13 cellular contexts compared by ENCODE assay signal in the genomic region with DNA sequence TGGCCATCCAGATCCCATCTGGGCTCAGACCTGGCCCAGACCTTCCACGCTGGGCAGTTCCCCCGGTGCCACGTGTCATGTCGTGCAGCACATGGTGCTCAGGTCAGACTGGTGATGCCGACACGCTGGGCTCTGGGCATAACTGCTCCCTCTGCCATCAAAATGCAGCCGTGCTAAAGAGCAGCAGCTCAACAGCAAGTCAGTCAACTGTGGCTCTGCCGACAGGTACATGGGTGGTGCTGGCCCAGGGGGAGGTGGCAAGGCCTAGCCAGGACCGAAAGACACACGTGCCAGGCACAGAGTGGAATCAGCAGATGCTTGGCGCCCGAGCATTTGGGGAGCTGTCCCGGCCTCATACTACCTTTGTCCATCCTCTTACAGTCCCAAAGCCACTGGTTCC. TPM values are rescaled to one million over a fixed set of nuclear protein-coding genes. Genes with fewer than 3 reads are reported as not detected.
DNase-seq lines count a peak whose midpoint lies in the region; ATAC-seq and TF ChIP-seq lines count a peak whose summit lies in the region.
"Had no signal": no experiment of that assay in that cellular context is flagged by ENCODE, and none has a peak within 500 bp of the region (broad histone marks: within the 10 kb centered on the region; RNA-seq: fewer than 3 reads in every experiment).

No MANE protein-coding gene starts in this region.

- no peaks in the 10 kb centered on the region for H3K9me3 ChIP-seq in PC-9 (ENCODE audit: insufficient read depth, low read depth)
- no peaks in the 10 kb centered on the region for H3K9me3 ChIP-seq in skeletal muscle satellite cell (replicated peaks; ENCODE audit: low read length)
- H3K9me3 ChIP-seq: testis had no signal

- no peaks in the 10 kb centered on the region for H3K9me2 ChIP-seq in PC-9 (ENCODE audit: insufficient read depth)

- no TSS peak for BruUV-seq in PC-9 (replicated peaks; lab: Mats Ljungman, UMichigan)

- peaks cover 21% of the 10 kb centered on the region; the same call in 1 of the 2 replicates for H3K36me3 ChIP-seq in PC-9 (ENCODE audit: low read depth)
- H3K36me3 ChIP-seq in skeletal muscle satellite cell (ENCODE audit: insufficient read depth, low read length), result peaks cover 27% of the 10 kb centered on the region

- no peak overlapping the region; the same call in 1 of the 2 replicates for H3K4me3 ChIP-seq in PC-9
- peak overlapping the region; percentile 15 for H3K4me3 ChIP-seq in skeletal muscle satellite cell (ENCODE audit: low read length)

- H4K20me1 ChIP-seq in PC-9 (ENCODE audit: insufficient read depth), result no peaks in the 10 kb centered on the region; the same call in 1 of the 2 replicates

- peak overlapping the region; percentile 96 for H3K9ac ChIP-seq in skeletal muscle satellite cell (ENCODE audit: low read depth, low read length)

- no peak for ATAC-seq in left ventricle myocardium superior
- ATAC-seq in HG03378 (IDR thresholded peaks at IDR 0.05; ENCODE audit: unreplicated experiment), result no peak
- ATAC-seq: left lobe of liver had no signal

- H3K27me3 ChIP-seq in PC-9 (ENCODE audit: insufficient read depth, low read depth) (no peaks in the 10 kb centered on the region), skeletal muscle satellite cell (ENCODE audit: control insufficient read depth, insufficient read depth, low read length) (no peaks in the 10 kb centered on the region)
- H3K27me3 ChIP-seq: testis had no signal

- TF ChIP-seq CTCF in PC-9 (conservative IDR thresholded peaks at IDR 0.05), result no peak

- no peak overlapping the region for H2AFZ ChIP-seq in PC-9

- peaks cover 9% of the 10 kb centered on the region; the same call in 1 of the 2 replicates for H3F3A ChIP-seq in PC-9 (ENCODE audit: insufficient read depth, low read depth)

- no peak overlapping the region for H3K27ac ChIP-seq in PC-9
- H3K27ac ChIP-seq: testis had no signal

- peak overlapping the region; percentile 88 for H3K4me2 ChIP-seq in PC-9
- peak overlapping the region; percentile 89 for H3K4me2 ChIP-seq in skeletal muscle satellite cell (ENCODE audit: low read length)

- H3K4me1 ChIP-seq in PC-9 (replicated peaks; ENCODE audit: insufficient read depth), result peaks cover 13% of the 10 kb centered on the region; the same call in 1 of the 2 replicates
- H3K4me1 ChIP-seq in skeletal muscle satellite cell (ENCODE audit: control insufficient read depth, insufficient read depth, low read length), result peaks cover 12% of the 10 kb centered on the region

- DNase-seq in activated effector memory CD4-positive, alpha-beta T cell treated with anti-CD3 and anti-CD28 coated beads, Interleukin-2, amount 50 U/mL, for 16 hours, result peak; percentile 61
- no peak for DNase-seq in activated effector memory CD4-positive, alpha-beta T cell treated with Interleukin-2 at 50 U/mL for 16 hours
- no peak for DNase-seq in PC-9
- DNase-seq in left ventricle myocardium superior, result peak; percentile 27
- DNase-seq in pons (ENCODE audit: low spot score), result no peak
- DNase-seq in NK-92 (lab: John Stamatoyannopoulos, UW; ENCODE audit: unreplicated experiment), result no peak
- DNase-seq: activated CD4-positive, CD25-positive, alpha-beta regulatory T cell; activated gamma-delta T cell; SHP77; testis had no signal

- CTCF ChIA-PET in PC-9 (lab: Charles Lee), result no interaction called here

- POLR2A ChIA-PET in PC-9 (lab: Charles Lee; ENCODE audit: unreplicated experiment), result interaction anchor here (0.8 to 1.4 kb wide), 2 partner anchors 199 to 244 kb away, joined by 4 to 5 read pairs; a partner anchor contains a TSS

- intact Hi-C loops in PC-9 (cut with micrococcal nuclease; ENCODE audit: unreplicated experiment), result loop anchor here (5.0 kb wide), 1 partner anchor 199 kb away; a partner anchor contains a TSS
- intact Hi-C loops in left ventricle myocardium superior (cut with micrococcal nuclease), result no loop called here

- peaks cover 47% of the 10 kb centered on the region for H3K79me2 ChIP-seq in PC-9 (ENCODE audit: low read depth)

RNA-seq across cellular contexts. Expression of a gene that starts 1.6 kb away (rescaled TPM):
- total RNA-seq in PC-9 (2021), result 66.9 and 71.5 TPM in 2 replicates
- 94.4 TPM for total RNA-seq in left ventricle myocardium superior
- total RNA-seq in skeletal muscle satellite cell (2012; rRNA removed), result 57.4 and 60.8 TPM in 2 replicates

RNA-seq across cellular contexts. Expression of a gene that starts 27.5 kb away (rescaled TPM):
- not detected in 2 replicates for total RNA-seq in PC-9 (2021)
- 0.30 TPM for total RNA-seq in left ventricle myocardium superior
- total RNA-seq in skeletal muscle satellite cell (2012; rRNA removed), result under 0.01 and 0.22 TPM in 2 replicates

RNA-seq across cellular contexts. Expression of a gene that starts 39.1 kb away (rescaled TPM):
- total RNA-seq in PC-9 (2021) (1.3 and 1.7 TPM in 2 replicates), left ventricle myocardium superior (0.47 TPM)
- total RNA-seq in skeletal muscle satellite cell (2012; rRNA removed), result 0.44 and 0.51 TPM in 2 replicates

RNA-seq across cellular contexts. Expression of a gene that starts 57.0 kb away (rescaled TPM):
- total RNA-seq in PC-9 (2021) (27.5 and 28.9 TPM in 2 replicates), left ventricle myocardium superior (21.1 TPM)
- total RNA-seq in skeletal muscle satellite cell (2012; rRNA removed), result 5.2 and 11.7 TPM in 2 replicates

Comparison
In these comparisons a context has a peak if more than half of its experiments do, and no peak if none do; other contexts are left out.
1. DNase-seq: peak in activated effector memory CD4-positive, alpha-beta T cell treated with anti-CD3 and anti-CD28 coated beads, Interleukin-2, amount 50 U/mL, for 16 hours (single experiment) and left ventricle myocardium superior (single experiment); none in activated effector memory CD4-positive, alpha-beta T cell treated with Interleukin-2 at 50 U/mL for 16 hours (single experiment), PC-9 (0 of 2), pons (single experiment) and NK-92 (single experiment).